11 cellular contexts compared by ENCODE assay signal in genomic region chr12:106300761-106301160, GRCh38. TPM values are rescaled to one million over a fixed set of nuclear protein-coding genes. Genes with fewer than 3 reads are reported as not detected.
DNase-seq lines count a peak whose midpoint lies in the region; ATAC-seq and TF ChIP-seq lines count a peak whose summit lies in the region.
"Had no signal": no experiment of that assay in that cellular context is flagged by ENCODE, and none has a peak within 500 bp of the region (broad histone marks: within the 10 kb centered on the region; RNA-seq: fewer than 3 reads in every experiment).

No MANE protein-coding gene starts in this region.

- H3K27ac Mint-ChIP-seq in activated naive CD8-positive, alpha-beta T cell = peak overlapping the region; percentile 93
- no peak overlapping the region for H3K27ac Mint-ChIP-seq in activated naive CD8-positive, alpha-beta T cell treated with anti-CD3 and anti-CD28 coated beads, Interleukin-2, amount 50 U/mL, for 24 hours
- H3K27ac Mint-ChIP-seq in activated T-helper 2 cell treated with anti-CD3 and anti-CD28 coated beads, Interferon-gamma antibody, Interleukin-2, Interleukin-4, amounts not matched to agents 10 μg/mL and 5 μg/mL and 100 μg/mL, durations not matched to agents 14 hours and 24 hours and 36 hours = peak overlapping the region; percentile 50
- H3K27ac Mint-ChIP-seq in memory B cell = peak overlapping the region; percentile 99
- no peak overlapping the region for H3K27ac Mint-ChIP-seq in activated CD8-positive, alpha-beta memory T cell treated with anti-CD3 and anti-CD28 coated beads, Interleukin-2, amount 10 ng/mL, durations not matched to agents 7 days and 5 days

- peaks cover 4 to 38% (median 24%) of the 10 kb centered on the region in 4 donors for H3K4me1 ChIP-seq in tibial artery

- no peaks in the 10 kb centered on the region for H3K27me3 ChIP-seq in tibial artery

- H3K9me3 ChIP-seq in tibial artery = no peaks in the 10 kb centered on the region

- intact Hi-C loops in activated T-helper 2 cell treated with anti-CD3 and anti-CD28 coated beads, Interferon-gamma antibody, Interleukin-2, Interleukin-4, amounts not matched to agents 10 μg/mL and 5 μg/mL and 100 μg/mL, durations not matched to agents 14 hours and 24 hours and 36 hours (cut with micrococcal nuclease) = loop anchor here (5.0 to 10.0 kb wide), 3 partner anchors 53 to 1696 kb away; partner anchors contain the start of genes CKAP4 and PWP1
- intact Hi-C loops in tibial artery (cut with DNase I; ENCODE audit: low total_unique reads) = loop anchor here (10.0 kb wide), 1 partner anchor 54 kb away; the partner anchor contains the start of gene POLR3B

- H3K9me3 Mint-ChIP-seq in activated naive CD8-positive, alpha-beta T cell (ENCODE audit: low read depth) = no peaks in the 10 kb centered on the region
- H3K9me3 Mint-ChIP-seq in activated naive CD8-positive, alpha-beta T cell treated with anti-CD3 and anti-CD28 coated beads, Interleukin-2, amount 50 U/mL, for 24 hours = no peaks in the 10 kb centered on the region
- H3K9me3 Mint-ChIP-seq in activated T-helper 2 cell treated with anti-CD3 and anti-CD28 coated beads, Interferon-gamma antibody, Interleukin-2, Interleukin-4, amounts not matched to agents 10 μg/mL and 5 μg/mL and 100 μg/mL, durations not matched to agents 14 hours and 24 hours and 36 hours = no peaks in the 10 kb centered on the region
- H3K9me3 Mint-ChIP-seq in memory B cell = no peaks in the 10 kb centered on the region
- H3K9me3 Mint-ChIP-seq in activated CD8-positive, alpha-beta memory T cell treated with anti-CD3 and anti-CD28 coated beads, Interleukin-2, amount 10 ng/mL, durations not matched to agents 7 days and 5 days (ENCODE audit: low read depth) = no peaks in the 10 kb centered on the region

- no peaks in the 10 kb centered on the region for H3K36me3 ChIP-seq in tibial artery

- no peak for DNase-seq in activated naive CD8-positive, alpha-beta T cell treated with anti-CD3 and anti-CD28 coated beads, Interleukin-2, amount 50 U/mL, for 24 hours
- no peak for DNase-seq in activated T-helper 2 cell treated with anti-CD3 and anti-CD28 coated beads, Interferon-gamma antibody, Interleukin-2, Interleukin-4, amounts not matched to agents 10 μg/mL and 5 μg/mL and 100 μg/mL, durations not matched to agents 14 hours and 24 hours and 36 hours (ENCODE audit: low spot score)
- DNase-seq in memory B cell (ENCODE audit: low spot score in 2 of 2) (no peak), tibial artery (no peak), HPDE6-E6E7 (ENCODE audit: extremely low spot score) (no peak), NOMO-1 treated with DMSO at 0.1 percent for 48 hours (lab: John Stamatoyannopoulos, UW; ENCODE audit: unreplicated experiment) (no peak)
- DNase-seq in activated CD8-positive, alpha-beta memory T cell treated with anti-CD3 and anti-CD28 coated beads, Interleukin-2, amount 10 ng/mL, durations not matched to agents 7 days and 5 days = no peak
- DNase-seq: aorta, head of caudate nucleus, posterior cingulate gyrus had no signal

- ATAC-seq in activated naive CD8-positive, alpha-beta T cell treated with anti-CD3 and anti-CD28 coated beads, Interleukin-2, amount 50 U/mL, for 24 hours = no peak
- ATAC-seq in memory B cell (ENCODE audit: low read depth) = no peak
- ATAC-seq in activated CD8-positive, alpha-beta memory T cell treated with anti-CD3 and anti-CD28 coated beads, Interleukin-2, amount 10 ng/mL, durations not matched to agents 7 days and 5 days = no peak

- no peak overlapping the region for H3K4me3 ChIP-seq in tibial artery

- peaks cover 46% of the 10 kb centered on the region for H3K4me1 Mint-ChIP-seq in activated naive CD8-positive, alpha-beta T cell (ENCODE audit: low read depth)
- peaks cover 48% of the 10 kb centered on the region for H3K4me1 Mint-ChIP-seq in activated naive CD8-positive, alpha-beta T cell treated with anti-CD3 and anti-CD28 coated beads, Interleukin-2, amount 50 U/mL, for 24 hours
- peaks cover 36% of the 10 kb centered on the region for H3K4me1 Mint-ChIP-seq in activated T-helper 2 cell treated with anti-CD3 and anti-CD28 coated beads, Interferon-gamma antibody, Interleukin-2, Interleukin-4, amounts not matched to agents 10 μg/mL and 5 μg/mL and 100 μg/mL, durations not matched to agents 14 hours and 24 hours and 36 hours (ENCODE audit: low read depth)
- H3K4me1 Mint-ChIP-seq in memory B cell = peaks cover 40% of the 10 kb centered on the region
- peaks cover 22% of the 10 kb centered on the region for H3K4me1 Mint-ChIP-seq in activated CD8-positive, alpha-beta memory T cell treated with anti-CD3 and anti-CD28 coated beads, Interleukin-2, amount 10 ng/mL, durations not matched to agents 7 days and 5 days

- peak overlapping the region; percentile 88 to 97 for H3K27ac ChIP-seq in tibial artery

- H3K4me3 Mint-ChIP-seq in activated naive CD8-positive, alpha-beta T cell = peak overlapping the region; percentile 87
- H3K4me3 Mint-ChIP-seq in activated naive CD8-positive, alpha-beta T cell treated with anti-CD3 and anti-CD28 coated beads, Interleukin-2, amount 50 U/mL, for 24 hours = no peak overlapping the region
- peak overlapping the region; percentile 55 for H3K4me3 Mint-ChIP-seq in activated T-helper 2 cell treated with anti-CD3 and anti-CD28 coated beads, Interferon-gamma antibody, Interleukin-2, Interleukin-4, amounts not matched to agents 10 μg/mL and 5 μg/mL and 100 μg/mL, durations not matched to agents 14 hours and 24 hours and 36 hours (ENCODE audit: low read depth)
- H3K4me3 Mint-ChIP-seq in memory B cell = peak overlapping the region; percentile 84
- no peak overlapping the region for H3K4me3 Mint-ChIP-seq in activated CD8-positive, alpha-beta memory T cell treated with anti-CD3 and anti-CD28 coated beads, Interleukin-2, amount 10 ng/mL, durations not matched to agents 7 days and 5 days

- no peaks in the 10 kb centered on the region for H3K36me3 Mint-ChIP-seq in activated naive CD8-positive, alpha-beta T cell
- H3K36me3 Mint-ChIP-seq in activated naive CD8-positive, alpha-beta T cell treated with anti-CD3 and anti-CD28 coated beads, Interleukin-2, amount 50 U/mL, for 24 hours (ENCODE audit: low read depth) = no peaks in the 10 kb centered on the region
- H3K36me3 Mint-ChIP-seq in activated T-helper 2 cell treated with anti-CD3 and anti-CD28 coated beads, Interferon-gamma antibody, Interleukin-2, Interleukin-4, amounts not matched to agents 10 μg/mL and 5 μg/mL and 100 μg/mL, durations not matched to agents 14 hours and 24 hours and 36 hours (ENCODE audit: low read depth) = no peaks in the 10 kb centered on the region
- peaks cover 12% of the 10 kb centered on the region for H3K36me3 Mint-ChIP-seq in memory B cell
- no peaks in the 10 kb centered on the region for H3K36me3 Mint-ChIP-seq in activated CD8-positive, alpha-beta memory T cell treated with anti-CD3 and anti-CD28 coated beads, Interleukin-2, amount 10 ng/mL, durations not matched to agents 7 days and 5 days

- H3K27me3 Mint-ChIP-seq in activated naive CD8-positive, alpha-beta T cell = no peaks in the 10 kb centered on the region
- H3K27me3 Mint-ChIP-seq in activated naive CD8-positive, alpha-beta T cell treated with anti-CD3 and anti-CD28 coated beads, Interleukin-2, amount 50 U/mL, for 24 hours = no peaks in the 10 kb centered on the region
- H3K27me3 Mint-ChIP-seq in activated T-helper 2 cell treated with anti-CD3 and anti-CD28 coated beads, Interferon-gamma antibody, Interleukin-2, Interleukin-4, amounts not matched to agents 10 μg/mL and 5 μg/mL and 100 μg/mL, durations not matched to agents 14 hours and 24 hours and 36 hours (ENCODE audit: low read depth) = no peaks in the 10 kb centered on the region
- H3K27me3 Mint-ChIP-seq in memory B cell = no peaks in the 10 kb centered on the region
- H3K27me3 Mint-ChIP-seq in activated CD8-positive, alpha-beta memory T cell treated with anti-CD3 and anti-CD28 coated beads, Interleukin-2, amount 10 ng/mL, durations not matched to agents 7 days and 5 days = no peaks in the 10 kb centered on the region

- CTCF ChIA-PET in activated CD8-positive, alpha-beta memory T cell treated with anti-CD3 and anti-CD28 coated beads, Interleukin-2, amount 10 ng/mL, durations not matched to agents 7 days and 5 days (lab: Charles Lee) = interaction anchor here (1.1 to 1.8 kb wide), 4 partner anchors 26 to 77 kb away, joined by 3 to 9 read pairs (median 6); partner anchors contain the start of gene POLR3B

- no peak for TF ChIP-seq CTCF in tibial artery (IDR thresholded peaks at IDR 0.05)

RNA-seq across cellular contexts. Expression of gene TCP11L2, which starts 1.8 kb away (rescaled TPM):
- 4.8 and 5.1 TPM in 2 replicates for total RNA-seq in activated T-helper 2 cell treated with anti-CD3 and anti-CD28 coated beads, Interferon-gamma antibody, Interleukin-2, Interleukin-4, amounts not matched to agents 10 μg/mL and 5 μg/mL and 100 μg/mL, durations not matched to agents 14 hours and 24 hours and 36 hours
- 1 to 10 TPM; 6.4 to 6.8 TPM for total RNA-seq in activated CD8-positive, alpha-beta memory T cell treated with anti-CD3 and anti-CD28 coated beads, Interleukin-2, amount 10 ng/mL, durations not matched to agents 7 days and 5 days

RNA-seq across cellular contexts. Expression of gene CKAP4, which starts 52.9 kb away (rescaled TPM):
- 5.0 and 5.7 TPM in 2 replicates for total RNA-seq in activated T-helper 2 cell treated with anti-CD3 and anti-CD28 coated beads, Interferon-gamma antibody, Interleukin-2, Interleukin-4, amounts not matched to agents 10 μg/mL and 5 μg/mL and 100 μg/mL, durations not matched to agents 14 hours and 24 hours and 36 hours
- total RNA-seq in activated CD8-positive, alpha-beta memory T cell treated with anti-CD3 and anti-CD28 coated beads, Interleukin-2, amount 10 ng/mL, durations not matched to agents 7 days and 5 days = 1 to 10 TPM; 1.1 to 3.7 TPM

RNA-seq across cellular contexts. Expression of gene POLR3B, which starts 56.8 kb away (rescaled TPM):
- 8.7 and 8.9 TPM in 2 replicates for total RNA-seq in activated T-helper 2 cell treated with anti-CD3 and anti-CD28 coated beads, Interferon-gamma antibody, Interleukin-2, Interleukin-4, amounts not matched to agents 10 μg/mL and 5 μg/mL and 100 μg/mL, durations not matched to agents 14 hours and 24 hours and 36 hours
- 1 to 10 TPM; 3.7 to 6.3 TPM for total RNA-seq in activated CD8-positive, alpha-beta memory T cell treated with anti-CD3 and anti-CD28 coated beads, Interleukin-2, amount 10 ng/mL, durations not matched to agents 7 days and 5 days

Comparison
In these comparisons a context has a peak if more than half of its experiments do, and no peak if none do; other contexts are left out.
1. H3K27ac Mint-ChIP-seq: peak in activated naive CD8-positive, alpha-beta T cell (single experiment), activated T-helper 2 cell treated with anti-CD3 and anti-CD28 coated beads, Interferon-gamma antibody, Interleukin-2, Interleukin-4, amounts not matched to agents 10 μg/mL and 5 μg/mL and 100 μg/mL, durations not matched to agents 14 hours and 24 hours and 36 hours (single experiment) and memory B cell (single experiment); none in activated naive CD8-positive, alpha-beta T cell treated with anti-CD3 and anti-CD28 coated beads, Interleukin-2, amount 50 U/mL, for 24 hours (single experiment) and activated CD8-positive, alpha-beta memory T cell treated with anti-CD3 and anti-CD28 coated beads, Interleukin-2, amount 10 ng/mL, durations not matched to agents 7 days and 5 days (single experiment).
2. H3K4me3 Mint-ChIP-seq: peak in activated naive CD8-positive, alpha-beta T cell (single experiment), activated T-helper 2 cell treated with anti-CD3 and anti-CD28 coated beads, Interferon-gamma antibody, Interleukin-2, Interleukin-4, amounts not matched to agents 10 μg/mL and 5 μg/mL and 100 μg/mL, durations not matched to agents 14 hours and 24 hours and 36 hours (single experiment) and memory B cell (single experiment); none in activated naive CD8-positive, alpha-beta T cell treated with anti-CD3 and anti-CD28 coated beads, Interleukin-2, amount 50 U/mL, for 24 hours (single experiment) and activated CD8-positive, alpha-beta memory T cell treated with anti-CD3 and anti-CD28 coated beads, Interleukin-2, amount 10 ng/mL, durations not matched to agents 7 days and 5 days (single experiment).